30 cellular contexts compared by ENCODE assay signal in the genomic region with DNA sequence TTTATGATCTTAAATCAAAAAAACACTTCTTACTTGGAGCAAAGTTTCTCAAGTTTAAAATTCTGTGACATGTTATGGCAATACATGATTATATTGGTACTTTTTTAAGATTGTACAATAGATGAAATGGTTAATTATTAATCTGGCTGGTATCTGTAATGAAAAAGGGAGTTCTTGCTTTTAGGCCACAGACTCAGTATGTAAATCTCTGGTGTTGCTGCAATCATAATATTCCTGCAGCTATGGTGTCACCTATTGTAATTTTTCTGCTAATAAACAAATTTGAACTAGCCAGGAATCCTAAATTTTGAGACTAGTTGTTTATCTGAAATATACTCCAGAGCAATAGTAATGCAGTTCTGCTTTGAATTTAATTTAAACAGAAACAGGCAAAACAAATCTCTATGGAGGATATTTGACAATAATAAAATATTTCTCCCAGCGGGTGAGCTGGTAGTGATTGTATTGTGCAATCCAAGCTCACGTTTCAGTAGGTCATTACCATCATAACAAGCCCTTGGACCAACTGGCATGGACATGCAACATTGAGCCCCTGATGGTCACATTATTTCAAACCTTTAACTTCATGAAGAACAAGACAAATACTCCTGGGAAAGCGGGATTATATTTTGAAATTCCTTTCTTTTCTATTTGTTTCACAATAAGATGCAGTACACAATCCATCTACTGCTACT.
DNase-seq lines count a peak whose midpoint lies in the region; ATAC-seq and TF ChIP-seq lines count a peak whose summit lies in the region.
"Had no signal": no experiment of that assay in that cellular context is flagged by ENCODE, and none has a peak within 500 bp of the region (broad histone marks: within the 10 kb centered on the region; RNA-seq: fewer than 3 reads in every experiment).

No MANE protein-coding gene starts in this region.

- H3F3A ChIP-seq in neural progenitor cell (ENCODE audit: low read depth) = no peaks in the 10 kb centered on the region

- no peak overlapping the region for H2AFZ ChIP-seq in neural progenitor cell (replicated peaks)

- H3K4me2 ChIP-seq in neural progenitor cell = no peak overlapping the region

- peaks cover 2% of the 10 kb centered on the region for H3K9me3 Mint-ChIP-seq in neural progenitor cell
- H3K9me3 Mint-ChIP-seq: activated naive CD8-positive, alpha-beta T cell treated with anti-CD3 and anti-CD28 coated beads, Interleukin-2, amount 10 ng/mL, durations not matched to agents 7 days and 5 days; HFFc6; stimulated activated memory B cell treated with anti-CD40 and anti-IgM and Interleukin-4, amounts not matched to agents 10 μg/mL and 1 μg/mL and 100 μg/mL, for 72 hours; T-helper 1 cell treated with Interleukin-12 subunit alpha and Interleukin-12 subunit beta and Interleukin-4 antibody, amounts not matched to agents 30 μg/mL and 1 μg/mL, for 36 hours had no signal

- no peak for ATAC-seq in HG03196 (IDR thresholded peaks at IDR 0.05; ENCODE audit: unreplicated experiment)
- ATAC-seq: activated CD8-positive, alpha-beta memory T cell treated with anti-CD3 and anti-CD28 coated beads, Interleukin-2, amount 10 ng/mL, durations not matched to agents 7 days and 5 days; left ventricle myocardium superior; stimulated activated memory B cell treated with anti-CD40 and anti-IgM and Interleukin-4, amounts not matched to agents 10 μg/mL and 1 μg/mL and 100 μg/mL, for 72 hours had no signal

- H3K27ac Mint-ChIP-seq in neural progenitor cell = peak overlapping the region; percentile 78
- H3K27ac Mint-ChIP-seq: activated CD8-positive, alpha-beta memory T cell treated with anti-CD3 and anti-CD28 coated beads, Interleukin-2, amount 10 ng/mL, durations not matched to agents 7 days and 5 days; activated naive CD8-positive, alpha-beta T cell treated with anti-CD3 and anti-CD28 coated beads, Interleukin-2, amount 10 ng/mL, durations not matched to agents 7 days and 5 days; HFFc6; mesothelial cell of epicardium; stimulated activated memory B cell treated with anti-CD40 and anti-IgM and Interleukin-4, amounts not matched to agents 10 μg/mL and 1 μg/mL and 100 μg/mL, for 72 hours; T-helper 1 cell treated with Interleukin-12 subunit alpha and Interleukin-12 subunit beta and Interleukin-4 antibody, amounts not matched to agents 30 μg/mL and 1 μg/mL, for 36 hours had no signal

- H3K9me3 ChIP-seq in neural progenitor cell (ENCODE audit: low read depth) = no peaks in the 10 kb centered on the region
- H3K9me3 ChIP-seq: ascending aorta, Caco-2, transverse colon had no signal

- no peak for TF ChIP-seq CTCF in neural progenitor cell (IDR thresholded peaks at IDR 0.05)

- no peaks in the 10 kb centered on the region for H3K36me3 Mint-ChIP-seq in neural progenitor cell
- H3K36me3 Mint-ChIP-seq: activated CD8-positive, alpha-beta memory T cell treated with anti-CD3 and anti-CD28 coated beads, Interleukin-2, amount 10 ng/mL, durations not matched to agents 7 days and 5 days; activated naive CD8-positive, alpha-beta T cell treated with anti-CD3 and anti-CD28 coated beads, Interleukin-2, amount 10 ng/mL, durations not matched to agents 7 days and 5 days; mesothelial cell of epicardium; stimulated activated memory B cell treated with anti-CD40 and anti-IgM and Interleukin-4, amounts not matched to agents 10 μg/mL and 1 μg/mL and 100 μg/mL, for 72 hours had no signal

- H3K27me3 ChIP-seq in neural progenitor cell = no peaks in the 10 kb centered on the region
- H3K27me3 ChIP-seq: ascending aorta, transverse colon had no signal

- no peaks in the 10 kb centered on the region for H4K20me1 ChIP-seq in neural progenitor cell (ENCODE audit: low read depth)

- no peak overlapping the region for H3K4me3 Mint-ChIP-seq in neural progenitor cell
- H3K4me3 Mint-ChIP-seq: activated CD8-positive, alpha-beta memory T cell treated with anti-CD3 and anti-CD28 coated beads, Interleukin-2, amount 10 ng/mL, durations not matched to agents 7 days and 5 days; activated naive CD8-positive, alpha-beta T cell treated with anti-CD3 and anti-CD28 coated beads, Interleukin-2, amount 10 ng/mL, durations not matched to agents 7 days and 5 days; HFFc6; mesothelial cell of epicardium; stimulated activated memory B cell treated with anti-CD40 and anti-IgM and Interleukin-4, amounts not matched to agents 10 μg/mL and 1 μg/mL and 100 μg/mL, for 72 hours; T-helper 1 cell treated with Interleukin-12 subunit alpha and Interleukin-12 subunit beta and Interleukin-4 antibody, amounts not matched to agents 30 μg/mL and 1 μg/mL, for 36 hours had no signal

- H3K79me2 ChIP-seq in neural progenitor cell (ENCODE audit: low read depth) = no peaks in the 10 kb centered on the region

- H3K27me3 Mint-ChIP-seq in neural progenitor cell (ENCODE audit: insufficient read depth, low read depth) = no peaks in the 10 kb centered on the region
- H3K27me3 Mint-ChIP-seq: activated CD8-positive, alpha-beta memory T cell treated with anti-CD3 and anti-CD28 coated beads, Interleukin-2, amount 10 ng/mL, durations not matched to agents 7 days and 5 days; activated naive CD8-positive, alpha-beta T cell treated with anti-CD3 and anti-CD28 coated beads, Interleukin-2, amount 10 ng/mL, durations not matched to agents 7 days and 5 days; stimulated activated memory B cell treated with anti-CD40 and anti-IgM and Interleukin-4, amounts not matched to agents 10 μg/mL and 1 μg/mL and 100 μg/mL, for 72 hours had no signal

- peaks cover 5% of the 10 kb centered on the region for H3K4me1 ChIP-seq in neural progenitor cell
- H3K4me1 ChIP-seq: ascending aorta had no signal

- H3K4me1 Mint-ChIP-seq in neural progenitor cell = peaks cover 25% of the 10 kb centered on the region
- H3K4me1 Mint-ChIP-seq: activated CD8-positive, alpha-beta memory T cell treated with anti-CD3 and anti-CD28 coated beads, Interleukin-2, amount 10 ng/mL, durations not matched to agents 7 days and 5 days; activated naive CD8-positive, alpha-beta T cell treated with anti-CD3 and anti-CD28 coated beads, Interleukin-2, amount 10 ng/mL, durations not matched to agents 7 days and 5 days; mesothelial cell of epicardium had no signal

- H3K9ac ChIP-seq in neural progenitor cell = no peak overlapping the region

- DNase-seq in DMS 273 (lab: John Stamatoyannopoulos, UW; ENCODE audit: unreplicated experiment) (peak; percentile 12), DMS 273 treated with DMSO at 0.1 percent for 48 hours (lab: John Stamatoyannopoulos, UW) (no peak), HuH-7 (ENCODE audit: low spot score) (peak; percentile 32), fibroblast of peridontal ligament (ENCODE audit: extremely low read depth) (peak; percentile 6), neural progenitor cell (ENCODE audit: low spot score) (no peak), UCSD-AML1 (lab: John Stamatoyannopoulos, UW; ENCODE audit: unreplicated experiment) (no peak), activated T-cell treated with anti-CD3 and anti-CD28 coated beads for 4 hours (no peak)
- DNase-seq: activated CD4-positive, CD25-positive, alpha-beta regulatory T cell; activated CD8-positive, alpha-beta memory T cell treated with anti-CD3 and anti-CD28 coated beads, Interleukin-2, amount 10 ng/mL, durations not matched to agents 7 days and 5 days; activated gamma-delta T cell treated with Interleukin-2 at 50 U/mL for 16 hours; activated naive CD8-positive, alpha-beta T cell treated with anti-CD3 and anti-CD28 coated beads, Interleukin-2, amount 10 ng/mL, durations not matched to agents 7 days and 5 days; activated T-cell treated with anti-CD3 and anti-CD28 coated beads, Interleukin-2, amount 50 U/mL, for 48 hours; C1 segment of cervical spinal cord; effector CD8-positive, alpha-beta T cell; HFFc6; KBM-7; left ventricle myocardium superior; MM.1S; NCI-H2171; NK-92 treated with Interleukin-12 subunit alpha and Interleukin-12 subunit beta, amount 100 ng/mL, for 24 hours; nucleus accumbens had no signal

- H3K27ac ChIP-seq in neural progenitor cell = no peak overlapping the region
- H3K27ac ChIP-seq: 22Rv1, ascending aorta, SK-N-MC, transverse colon had no signal

- no peak overlapping the region for H3K4me3 ChIP-seq in neural progenitor cell
- H3K4me3 ChIP-seq: ascending aorta, SK-N-MC, transverse colon had no signal

- H3K36me3 ChIP-seq in neural progenitor cell = no peaks in the 10 kb centered on the region
- H3K36me3 ChIP-seq: ascending aorta, transverse colon had no signal

Comparison
In these comparisons a context has a peak if more than half of its experiments do, and no peak if none do; other contexts are left out.
1. DNase-seq: peak in DMS 273 (single experiment), HuH-7 (single experiment) and fibroblast of peridontal ligament (single experiment); none in DMS 273 treated with DMSO at 0.1 percent for 48 hours (single experiment), neural progenitor cell (single experiment), UCSD-AML1 (single experiment) and activated T-cell treated with anti-CD3 and anti-CD28 coated beads for 4 hours (single experiment).